In the genomic region with DNA sequence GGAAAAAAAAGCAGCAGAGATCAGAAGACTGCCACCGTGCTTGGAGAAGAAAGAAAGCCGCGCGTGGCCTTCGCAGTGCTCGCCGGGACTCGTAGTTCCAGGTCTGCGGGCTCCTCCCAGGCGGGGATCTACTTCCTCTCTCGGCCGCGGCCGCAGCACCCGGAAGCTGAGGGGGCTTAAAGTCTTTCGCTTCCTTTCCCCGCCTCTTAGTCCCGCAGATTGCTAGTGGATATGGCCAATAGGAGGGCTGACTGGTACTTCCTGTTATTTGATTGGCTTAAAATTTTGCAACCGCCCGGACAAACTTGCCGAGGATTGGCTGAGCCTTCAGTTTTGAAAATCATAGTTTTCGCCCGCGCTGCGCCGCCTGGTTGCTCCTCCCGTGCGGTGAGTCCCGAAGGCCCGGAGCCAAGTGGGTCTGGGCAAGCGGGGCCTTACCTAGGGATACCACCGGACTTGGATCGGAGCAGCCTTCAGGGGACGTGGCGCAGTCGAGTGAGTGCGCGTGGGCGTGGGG, we compare ENCODE assay signal across 8 cellular contexts. TPM values are rescaled to one million over a fixed set of nuclear protein-coding genes. Genes with fewer than 3 reads are reported as not detected.
DNase-seq lines count a peak whose midpoint lies in the region; ATAC-seq and TF ChIP-seq lines count a peak whose summit lies in the region.

A gene (plus strand): TSS at position 343 of the 517 bp plus-strand sequence. CDS start 4,151 bp downstream, outside the sequence.

- intact Hi-C loops in left ventricle myocardium superior (cut with micrococcal nuclease) (no loop called here), prostate gland (cut with DNase I) (no loop called here)

- H3K27ac ChIP-seq in angular gyrus (ENCODE audit: low read depth, low read length): peak within 1 kb of the TSS; percentile 39
- peak within 1 kb of the TSS; percentile 52 to 57 for H3K27ac ChIP-seq in prostate gland
- peak within 1 kb of the TSS; percentile 53 for H3K27ac ChIP-seq in urinary bladder (ENCODE audit: low read depth)

- H3K27me3 ChIP-seq in prostate gland (replicated peaks; ENCODE audit: insufficient read depth): no peaks in the 10 kb centered on the region

- peaks cover 2% of the 10 kb centered on the region for H3K36me3 Mint-ChIP-seq in T-helper 17 cell (ENCODE audit: low read depth)

- TF ChIP-seq POLR2A in GM15510 (IDR thresholded peaks at IDR 0.05; ENCODE audit: borderline replicate concordance, extremely low read depth, insufficient read length) (peak; percentile 59), prostate gland (IDR thresholded peaks at IDR 0.05) (peak; percentile 36)

- TF ChIP-seq CTCF in prostate gland (IDR thresholded peaks at IDR 0.05): peak in 1 of 4 experiments; percentile 17

- H3K4me3 Mint-ChIP-seq in T-helper 17 cell: peak within 1 kb of the TSS; percentile 94

- WGBS in prostate gland: under 1% methylated on average over 39 of the region's 39 CpGs
- under 1% methylated on average over 39 of the region's 39 CpGs for WGBS in urinary bladder

- ATAC-seq in HG02885 (IDR thresholded peaks at IDR 0.05; ENCODE audit: poor library complexity, unreplicated experiment): peak; percentile 95
- ATAC-seq in T-helper 17 cell: peak; percentile 100
- ATAC-seq in left ventricle myocardium superior: peak; percentile 99

- H3K4me3 ChIP-seq in prostate gland: peak within 1 kb of the TSS; percentile 68 to 79
- peak within 1 kb of the TSS; percentile 80 for H3K4me3 ChIP-seq in urinary bladder (ENCODE audit: low read depth, low read length)

- H3K4me1 ChIP-seq in prostate gland (replicated peaks): no peaks in the 10 kb centered on the region
- no peaks in the 10 kb centered on the region for H3K4me1 ChIP-seq in urinary bladder (ENCODE audit: insufficient read depth)

- H3K9me3 ChIP-seq in T-helper 17 cell (ENCODE audit: control insufficient read depth, low read length, poor library complexity, severe bottlenecking) (no peaks in the 10 kb centered on the region), prostate gland (no peaks in the 10 kb centered on the region)

- DNase-seq in NCI-H1694 treated with DMSO at 0.1 percent for 48 hours (lab: John Stamatoyannopoulos, UW): peak; percentile 97
- DNase-seq in T-helper 17 cell: peak; percentile 87 to 90 (median 89)
- DNase-seq in left ventricle myocardium superior: peak; percentile 96
- peak; percentile 97 for DNase-seq in prostate gland (ENCODE audit: low spot score)

- peak within 1 kb of the TSS; percentile 90 for H3K27ac Mint-ChIP-seq in T-helper 17 cell

- no peaks in the 10 kb centered on the region for H3K27me3 Mint-ChIP-seq in T-helper 17 cell

- peaks cover 18% of the 10 kb centered on the region for H3K4me1 Mint-ChIP-seq in T-helper 17 cell

- H3K36me3 ChIP-seq in prostate gland (no peaks in the 10 kb centered on the region), urinary bladder (ENCODE audit: insufficient read depth) (no peaks in the 10 kb centered on the region)

RNA-seq across cellular contexts. Expression of the gene that starts here (rescaled TPM):
- 10 to 100 TPM; 15.9 to 22.3 TPM for total RNA-seq in T-helper 17 cell
- total RNA-seq in left ventricle myocardium superior: 11.6 TPM
- total RNA-seq in prostate gland: 10 to 100 TPM; 10.3 to 33.7 TPM
- total RNA-seq in urinary bladder: 11.1 TPM
- polyA plus RNA-seq in urinary bladder: 9.8 TPM

Comparison
In these comparisons a context has a peak if more than half of its experiments do, and no peak if none do; other contexts are left out.
1. Peak in every context shown above with its lines: DNase-seq, ATAC-seq, H3K4me3 ChIP-seq and H3K27ac ChIP-seq.